In the genomic region with DNA sequence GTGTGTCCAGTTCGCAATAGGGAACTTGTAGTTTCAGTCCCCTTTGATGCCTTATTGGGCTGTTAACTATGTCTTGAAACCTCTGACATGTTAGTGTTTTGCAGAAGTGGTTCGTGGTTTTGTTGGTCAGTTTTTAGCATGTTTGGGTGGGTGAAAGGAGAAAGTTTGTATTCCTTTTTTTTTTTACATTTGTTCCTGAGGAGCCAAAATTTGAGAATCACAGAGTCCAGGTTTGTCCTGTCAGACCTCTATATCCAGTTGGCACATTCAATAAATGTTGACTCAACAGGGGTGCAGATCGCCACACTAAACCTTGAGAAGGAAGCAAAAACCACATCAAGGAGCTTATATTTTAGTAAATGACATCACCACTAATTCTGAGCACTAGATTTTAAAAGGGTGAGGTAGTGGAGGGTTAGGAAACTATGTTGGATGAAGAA, we compare ENCODE assay signal across 1 cellular context.
TF ChIP-seq lines count a peak whose summit lies in the region.

No MANE protein-coding gene starts in this region.

TF ChIP-seq in GM12878, 131 proteins besides CTCF, POLR2A, EP300 and RAD21 (continued from another document):
- TF ChIP-seq, protein P1, sequence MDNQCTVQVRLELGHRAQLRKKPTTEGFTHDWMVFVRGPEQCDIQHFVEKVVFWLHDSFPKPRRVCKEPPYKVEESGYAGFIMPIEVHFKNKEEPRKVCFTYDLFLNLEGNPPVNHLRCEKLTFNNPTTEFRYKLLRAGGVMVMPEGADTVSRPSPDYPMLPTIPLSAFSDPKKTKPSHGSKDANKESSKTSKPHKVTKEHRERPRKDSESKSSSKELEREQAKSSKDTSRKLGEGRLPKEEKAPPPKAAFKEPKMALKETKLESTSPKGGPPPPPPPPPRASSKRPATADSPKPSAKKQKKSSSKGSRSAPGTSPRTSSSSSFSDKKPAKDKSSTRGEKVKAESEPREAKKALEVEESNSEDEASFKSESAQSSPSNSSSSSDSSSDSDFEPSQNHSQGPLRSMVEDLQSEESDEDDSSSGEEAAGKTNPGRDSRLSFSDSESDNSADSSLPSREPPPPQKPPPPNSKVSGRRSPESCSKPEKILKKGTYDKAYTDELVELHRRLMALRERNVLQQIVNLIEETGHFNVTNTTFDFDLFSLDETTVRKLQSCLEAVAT (IDR thresholded peaks at IDR 0.05): peak; percentile 84
- 0 out of 2 replicates have a peak, but pooled peaks have one; percentile 47 for TF ChIP-seq MEF2A (IDR thresholded peaks at IDR 0.05; ENCODE audit: insufficient read depth, low read depth, low read length)
- no peak for TF ChIP-seq MYC (IDR thresholded peaks at IDR 0.05; ENCODE audit: insufficient read depth, insufficient read length, insufficient replicate concordance, low read length, severe bottlenecking)
- TF ChIP-seq, protein P2, sequence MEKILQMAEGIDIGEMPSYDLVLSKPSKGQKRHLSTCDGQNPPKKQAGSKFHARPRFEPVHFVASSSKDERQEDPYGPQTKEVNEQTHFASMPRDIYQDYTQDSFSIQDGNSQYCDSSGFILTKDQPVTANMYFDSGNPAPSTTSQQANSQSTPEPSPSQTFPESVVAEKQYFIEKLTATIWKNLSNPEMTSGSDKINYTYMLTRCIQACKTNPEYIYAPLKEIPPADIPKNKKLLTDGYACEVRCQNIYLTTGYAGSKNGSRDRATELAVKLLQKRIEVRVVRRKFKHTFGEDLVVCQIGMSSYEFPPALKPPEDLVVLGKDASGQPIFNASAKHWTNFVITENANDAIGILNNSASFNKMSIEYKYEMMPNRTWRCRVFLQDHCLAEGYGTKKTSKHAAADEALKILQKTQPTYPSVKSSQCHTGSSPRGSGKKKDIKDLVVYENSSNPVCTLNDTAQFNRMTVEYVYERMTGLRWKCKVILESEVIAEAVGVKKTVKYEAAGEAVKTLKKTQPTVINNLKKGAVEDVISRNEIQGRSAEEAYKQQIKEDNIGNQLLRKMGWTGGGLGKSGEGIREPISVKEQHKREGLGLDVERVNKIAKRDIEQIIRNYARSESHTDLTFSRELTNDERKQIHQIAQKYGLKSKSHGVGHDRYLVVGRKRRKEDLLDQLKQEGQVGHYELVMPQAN (conservative IDR thresholded peaks at IDR 0.05): no peak
- peak; percentile 96 for TF ChIP-seq ATF7 (IDR thresholded peaks at IDR 0.05; ENCODE audit: low read depth)
